8 cellular contexts compared by ENCODE assay signal in the genomic region with DNA sequence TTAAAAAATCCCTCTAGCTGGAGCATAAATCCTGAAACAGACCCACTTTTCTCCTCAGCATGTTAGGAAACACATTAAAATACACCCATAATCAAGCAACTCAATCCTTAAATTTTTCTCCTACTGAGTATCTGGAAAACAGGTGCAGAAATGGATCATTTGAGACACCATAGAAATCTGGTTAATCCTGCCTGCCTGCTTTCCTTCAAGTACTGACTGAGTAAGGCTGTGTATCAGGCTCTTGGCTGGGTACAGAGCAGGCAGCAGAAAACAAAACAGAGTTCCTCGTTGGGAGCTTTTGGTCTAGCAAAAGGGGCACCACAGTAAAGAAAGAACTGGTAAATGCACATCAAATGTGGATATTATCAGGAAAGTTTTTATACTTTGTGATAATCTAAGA. TPM values are rescaled to one million over a fixed set of nuclear protein-coding genes. Genes with fewer than 3 reads are reported as not detected.
DNase-seq lines count a peak whose midpoint lies in the region; ATAC-seq and TF ChIP-seq lines count a peak whose summit lies in the region.

No MANE protein-coding gene starts in this region.

- peaks cover 0 to 15% of the 10 kb centered on the region in 2 donors for H3K36me3 Mint-ChIP-seq in CD4-positive, alpha-beta memory T cell
- no peaks in the 10 kb centered on the region for H3K36me3 Mint-ChIP-seq in neural crest cell (ENCODE audit: low read depth)
- peaks cover 11 to 12% of the 10 kb centered on the region in 2 donors for H3K36me3 Mint-ChIP-seq in activated naive CD4-positive, alpha-beta T cell treated with anti-CD3 and anti-CD28 coated beads, Interleukin-2, amount 50 U/mL, for 72 hours

- TF ChIP-seq CTCF in NB4 (IDR thresholded peaks at IDR 0.05; ENCODE audit: low read depth, low read length) (no peak), neural crest cell (conservative IDR thresholded peaks at IDR 0.05) (no peak)

- H3K4me3 Mint-ChIP-seq in CD4-positive, alpha-beta memory T cell: peak overlapping the region in 5 of 8 donors; percentile 33 to 80 (median 74)
- peak overlapping the region; percentile 88 for H3K4me3 Mint-ChIP-seq in neural crest cell

- H3K27me3 Mint-ChIP-seq in CD4-positive, alpha-beta memory T cell: no peaks in the 10 kb centered on the region
- H3K27me3 Mint-ChIP-seq in neural crest cell (ENCODE audit: low read depth): peaks cover 6% of the 10 kb centered on the region

- CTCF ChIA-PET in CD4-positive, alpha-beta memory T cell (lab: Charles Lee; ENCODE audit: partially characterized antibody): no interaction called here

- no peak overlapping the region for H3K27ac ChIP-seq in CD4-positive, alpha-beta memory T cell (ENCODE audit: low read depth, low read length)

- peaks cover 4% of the 10 kb centered on the region for H3K4me1 ChIP-seq in CD4-positive, alpha-beta memory T cell (ENCODE audit: insufficient read depth, low read length)
- H3K4me1 ChIP-seq in endocrine pancreas (ENCODE audit: control insufficient read depth, insufficient read depth, low read length): no peaks in the 10 kb centered on the region

- no peaks in the 10 kb centered on the region for H3K27me3 ChIP-seq in CD4-positive, alpha-beta memory T cell (ENCODE audit: insufficient read depth, low read length)
- H3K27me3 ChIP-seq in endocrine pancreas (ENCODE audit: control insufficient read depth, insufficient read depth, low read length): no peaks in the 10 kb centered on the region

- H3K9ac ChIP-seq in endocrine pancreas (ENCODE audit: control insufficient read depth, insufficient read depth, low read length): no peak overlapping the region

- no peak for TF ChIP-seq POLR2A in NB4 (IDR thresholded peaks at IDR 0.05; ENCODE audit: extremely low read depth, insufficient read length)

- H3K27ac Mint-ChIP-seq in CD4-positive, alpha-beta memory T cell: peak overlapping the region in 1 of 7 donors; percentile 71
- H3K27ac Mint-ChIP-seq in neural crest cell (ENCODE audit: unreplicated experiment): no peak overlapping the region
- no peak overlapping the region for H3K27ac Mint-ChIP-seq in activated naive CD4-positive, alpha-beta T cell treated with anti-CD3 and anti-CD28 coated beads, Interleukin-2, amount 50 U/mL, for 72 hours

- no peaks in the 10 kb centered on the region for H3K9me3 ChIP-seq in CD4-positive, alpha-beta memory T cell (ENCODE audit: control insufficient read depth in 1 of 2, low read length in 2 of 2)
- no peaks in the 10 kb centered on the region for H3K9me3 ChIP-seq in endocrine pancreas (ENCODE audit: control insufficient read depth, low read length)

- H3K36me3 ChIP-seq in CD4-positive, alpha-beta memory T cell (ENCODE audit: insufficient read depth, low read length): no peaks in the 10 kb centered on the region
- H3K36me3 ChIP-seq in endocrine pancreas (ENCODE audit: control insufficient read depth, insufficient read depth, low read length): no peaks in the 10 kb centered on the region

- DNase-seq in CD4-positive, alpha-beta memory T cell: no peak
- no peak for DNase-seq in NB4 (ENCODE audit: low read depth)
- DNase-seq in neural crest cell (ENCODE audit: low read depth, low spot score): no peak
- no peak for DNase-seq in UCSD-AML1 (lab: John Stamatoyannopoulos, UW; ENCODE audit: unreplicated experiment)
- DNase-seq in HuH-7.5 (ENCODE audit: low spot score): no peak
- DNase-seq in MV-4-11 (lab: John Stamatoyannopoulos, UW): no peak
- no peak for DNase-seq in activated naive CD4-positive, alpha-beta T cell treated with anti-CD3 and anti-CD28 coated beads, Interleukin-2, amount 50 U/mL, for 72 hours (ENCODE audit: low spot score in 2 of 2)

- peaks cover 2 to 13% (median 4%) of the 10 kb centered on the region in 4 donors for H3K4me1 Mint-ChIP-seq in CD4-positive, alpha-beta memory T cell
- H3K4me1 Mint-ChIP-seq in neural crest cell: peaks cover 68% of the 10 kb centered on the region

- H3K4me3 ChIP-seq in CD4-positive, alpha-beta memory T cell (ENCODE audit: low read length in 2 of 2): no peak overlapping the region
- H3K4me3 ChIP-seq in NB4 (ENCODE audit: low read depth, low read length): peak overlapping the region; percentile 76
- peak overlapping the region; percentile 52 for H3K4me3 ChIP-seq in endocrine pancreas (ENCODE audit: control insufficient read depth, insufficient read depth, low read length)

- intact Hi-C loops in CD4-positive, alpha-beta memory T cell (cut with micrococcal nuclease): no loop called here

- POLR2A ChIA-PET in CD4-positive, alpha-beta memory T cell (lab: Charles Lee; ENCODE audit: partially characterized antibody): no interaction called here

- no peak for ATAC-seq in activated naive CD4-positive, alpha-beta T cell treated with anti-CD3 and anti-CD28 coated beads, Interleukin-2, amount 50 U/mL, for 72 hours

- peaks cover 0 to 2% (median 0%) of the 10 kb centered on the region in 8 donors for H3K9me3 Mint-ChIP-seq in CD4-positive, alpha-beta memory T cell
- H3K9me3 Mint-ChIP-seq in neural crest cell: no peaks in the 10 kb centered on the region
- H3K9me3 Mint-ChIP-seq in activated naive CD4-positive, alpha-beta T cell treated with anti-CD3 and anti-CD28 coated beads, Interleukin-2, amount 50 U/mL, for 72 hours: no peaks in the 10 kb centered on the region

RNA-seq across cellular contexts. Expression of a gene that starts 1.9 kb away (rescaled TPM):
- total RNA-seq in CD4-positive, alpha-beta memory T cell: under 1 TPM; 0.36 to 0.38 TPM
- under 1 TPM; 0.03 to 0.10 TPM for polyA plus RNA-seq in CD4-positive, alpha-beta memory T cell
- total RNA-seq in neural crest cell: 2.3 TPM in 2 replicates
- under 1 TPM; 0.30 to 0.49 TPM for total RNA-seq in activated naive CD4-positive, alpha-beta T cell treated with anti-CD3 and anti-CD28 coated beads, Interleukin-2, amount 50 U/mL, for 72 hours

Comparison
In these comparisons a context has a peak if more than half of its experiments do, and no peak if none do; other contexts are left out.
1. H3K4me3 ChIP-seq: peak in NB4 (single experiment) and endocrine pancreas (single experiment); none in CD4-positive, alpha-beta memory T cell (0 of 2).